In genomic region chr14:41597647-41598046, GRCh38 we compare ENCODE assay signal across 19 cellular contexts. TPM values are rescaled to one million over a fixed set of nuclear protein-coding genes. Genes with fewer than 3 reads are reported as not detected.
A peak's percentile ranks its signal among the peaks of the same experiment; 100 is the strongest.
DNase-seq lines count a peak whose midpoint lies in the region; ATAC-seq and TF ChIP-seq lines count a peak whose summit lies in the region.
"Had no signal": no experiment of that assay in that cellular context is flagged by ENCODE, and none has a peak within 500 bp of the region (broad histone marks: within the 10 kb centered on the region; RNA-seq: fewer than 3 reads in every experiment).

No MANE protein-coding gene starts in this region.

- no peak for TF ChIP-seq CTCF in BE2C (IDR thresholded peaks at IDR 0.05; ENCODE audit: low read depth, low read length)
- no peak for TF ChIP-seq CTCF in fibroblast of the aortic adventitia (IDR thresholded peaks at IDR 0.05; ENCODE audit: insufficient read depth, low read length)
- TF ChIP-seq CTCF in mucosa of descending colon (IDR thresholded peaks at IDR 0.05): no peak

- peak overlapping the region; percentile 86; the same call in 1 of the 2 replicates for H3K27ac ChIP-seq in HUES6 (ENCODE audit: low read depth, low read length)

- H3K4me3 ChIP-seq in BE2C (ENCODE audit: low read depth, low read length) (no peak overlapping the region), HUES6 (ENCODE audit: low read depth, low read length) (no peak overlapping the region), fibroblast of the aortic adventitia (ENCODE audit: low read depth, low read length) (no peak overlapping the region), mucosa of descending colon (no peak overlapping the region)
- H3K4me3 ChIP-seq: SK-N-MC had no signal

- peak; percentile 3 for DNase-seq in BE2C
- DNase-seq in fibroblast of the aortic adventitia (ENCODE audit: low read depth): peak; percentile 7
- peak in 1 of 3 donors; percentile 46 for DNase-seq in mucosa of descending colon
- DNase-seq in NCI-H2196 (lab: John Stamatoyannopoulos, UW; ENCODE audit: unreplicated experiment): no peak
- no peak for DNase-seq in NCI-H1105 (lab: John Stamatoyannopoulos, UW)
- DNase-seq in NCI-H187 treated with DMSO at 0.1 percent for 48 hours (lab: John Stamatoyannopoulos, UW): no peak
- DNase-seq: ACHN; Calu3; CD4-positive, alpha-beta T cell; DMS79 treated with DMSO at 0.1 percent for 48 hours; GF-D8; H7; NCI-H1092; NCI-H1694; NCI-H446; NCI-H748 treated with DMSO at 0.1 percent for 48 hours had no signal

- H3K9me3 ChIP-seq in BE2C (no peaks in the 10 kb centered on the region), HUES6 (ENCODE audit: control insufficient read depth, insufficient read depth, low read depth, low read length) (no peaks in the 10 kb centered on the region), mucosa of descending colon (no peaks in the 10 kb centered on the region)

- H3K4me1 ChIP-seq in BE2C: no peaks in the 10 kb centered on the region
- peaks cover 35% of the 10 kb centered on the region for H3K4me1 ChIP-seq in HUES6 (ENCODE audit: control insufficient read depth, insufficient read depth, low read length)
- no peaks in the 10 kb centered on the region for H3K4me1 ChIP-seq in mucosa of descending colon (ENCODE audit: low read depth)

- no peaks in the 10 kb centered on the region for H3K27me3 ChIP-seq in BE2C
- H3K27me3 ChIP-seq in HUES6 (ENCODE audit: control insufficient read depth, insufficient read depth, low read length): no peaks in the 10 kb centered on the region

- H3K36me3 ChIP-seq in BE2C: no peaks in the 10 kb centered on the region
- no peaks in the 10 kb centered on the region for H3K36me3 ChIP-seq in HUES6 (ENCODE audit: control insufficient read depth, insufficient read depth, low read length)
- no peaks in the 10 kb centered on the region for H3K36me3 ChIP-seq in mucosa of descending colon (ENCODE audit: low read depth)

- ATAC-seq in mucosa of descending colon: peak; percentile 71
- no peak for ATAC-seq in GM18909 (IDR thresholded peaks at IDR 0.05; ENCODE audit: poor library complexity, unreplicated experiment)

- peak overlapping the region; percentile 67 for H3K9ac ChIP-seq in HUES6 (ENCODE audit: low read length)

- intact Hi-C loops in mucosa of descending colon (cut with DNase I, micrococcal nuclease): no loop called here

RNA-seq across cellular contexts. Expression of gene LRFN5, which starts 9.0 kb away (rescaled TPM):
- not detected for polyA plus RNA-seq in BE2C (2012; ENCODE audit: insufficient read depth, insufficient read length, low read depth)
- total RNA-seq in fibroblast of the aortic adventitia (ENCODE audit: low replicate concordance) (12.1 and 12.8 TPM in 2 replicates), mucosa of descending colon (1 to 10 TPM in 1 of 3 donors, under 1 TPM in 2; 0.49 to 4.1 (median 0.55) TPM)
- total RNA-seq: Calu3; CD4-positive, alpha-beta T cell had no signal

Comparison
In these comparisons a context has a peak if more than half of its experiments do, and no peak if none do; other contexts are left out.
1. DNase-seq: peak in BE2C (single experiment) and fibroblast of the aortic adventitia (single experiment); none in NCI-H2196 (single experiment), NCI-H1105 (single experiment) and NCI-H187 treated with DMSO at 0.1 percent for 48 hours (single experiment).